ENCODE assay signal across 22 cellular contexts in the genomic region with DNA sequence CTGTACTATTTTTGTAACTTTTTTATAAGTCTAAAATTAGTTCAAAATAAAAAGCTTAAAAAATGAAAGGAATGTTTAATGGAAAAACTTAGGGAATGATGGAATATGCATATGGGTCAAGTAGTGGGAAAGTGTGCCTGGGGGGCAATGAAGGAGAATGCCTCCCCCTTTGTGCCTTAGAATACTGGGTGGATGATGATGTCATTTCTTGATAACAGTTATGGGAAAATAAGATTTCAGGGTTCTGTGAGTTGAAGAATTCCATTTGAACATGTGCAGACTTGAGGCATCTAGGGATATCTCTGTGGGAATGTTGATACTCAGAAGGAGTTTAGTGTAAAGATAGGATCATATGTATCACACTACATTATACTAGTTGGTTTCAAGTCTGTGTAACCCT. TPM values are rescaled to one million over a fixed set of nuclear protein-coding genes. Genes with fewer than 3 reads are reported as not detected.
DNase-seq lines count a peak whose midpoint lies in the region; ATAC-seq and TF ChIP-seq lines count a peak whose summit lies in the region.
"Had no signal": no experiment of that assay in that cellular context is flagged by ENCODE, and none has a peak within 500 bp of the region (broad histone marks: within the 10 kb centered on the region; RNA-seq: fewer than 3 reads in every experiment).

No MANE protein-coding gene starts in this region.

- intact Hi-C loops in left cardiac atrium (cut with DNase I) = no loop called here

- peak overlapping the region; percentile 16 for H3K27ac Mint-ChIP-seq in osteocyte (ENCODE audit: unreplicated experiment)
- H3K27ac Mint-ChIP-seq: CD4-positive, alpha-beta T cell; HFFc6 had no signal

- H3K4me1 Mint-ChIP-seq in osteocyte (ENCODE audit: unreplicated experiment) = peaks cover 14% of the 10 kb centered on the region
- H3K4me1 Mint-ChIP-seq: IgD-negative memory B cell had no signal

- DNase-seq in EL = peak; percentile 9
- DNase-seq in amniotic epithelial cell (ENCODE audit: low read depth) = peak; percentile 33
- DNase-seq in osteocyte (ENCODE audit: extremely low spot score, unreplicated experiment) = no peak
- no peak for DNase-seq in HCEC 1CT
- no peak for DNase-seq in left cardiac atrium
- DNase-seq: AML-193; CD4-positive, alpha-beta T cell; GM23248; H7; HFFc6; NCI-H1048; NCI-H1417 treated with DMSO at 0.1 percent for 48 hours; NCI-H1694 treated with DMSO at 0.1 percent for 48 hours; NCI-H2081; NCI-H2227 treated with DMSO at 0.1 percent for 48 hours; NCI-H510A; NCI-H69; SHP77 had no signal

- no peak for TF ChIP-seq CTCF in osteocyte (IDR thresholded peaks at IDR 0.05)

- H3K36me3 Mint-ChIP-seq in osteocyte (ENCODE audit: unreplicated experiment) = no peaks in the 10 kb centered on the region

- ATAC-seq in HG03196 (IDR thresholded peaks at IDR 0.05; ENCODE audit: unreplicated experiment) (no peak), left cardiac atrium (no peak)
- ATAC-seq: GM12878 had no signal

- no peaks in the 10 kb centered on the region for H3K9me3 Mint-ChIP-seq in osteocyte (ENCODE audit: unreplicated experiment)
- H3K9me3 Mint-ChIP-seq: CD4-positive, alpha-beta T cell; HFFc6 had no signal

- H3K27me3 Mint-ChIP-seq in osteocyte (ENCODE audit: unreplicated experiment) = peaks cover 54% of the 10 kb centered on the region

- H3K4me3 Mint-ChIP-seq in osteocyte (ENCODE audit: unreplicated experiment) = no peak overlapping the region
- H3K4me3 Mint-ChIP-seq: CD4-positive, alpha-beta T cell; HFFc6; IgD-negative memory B cell had no signal

RNA-seq across cellular contexts. Expression of gene WDR93, which starts 13.8 kb away (rescaled TPM):
- 0.19 TPM in 1 of 2 replicates, not detected in the other for total RNA-seq in osteocyte
- not detected for total RNA-seq in left cardiac atrium
- total RNA-seq: CD4-positive, alpha-beta T cell; GM12878; GM23248; H7; SK-MEL-5 had no signal

RNA-seq across cellular contexts. Expression of gene PEX11A, which starts 13.9 kb away (rescaled TPM):
- total RNA-seq in osteocyte (4.6 and 5.6 TPM in 2 replicates), left cardiac atrium (10 to 100 TPM; 11.1 to 18.3 TPM)

RNA-seq across cellular contexts. Expression of gene PLIN1, which starts 25.2 kb away (rescaled TPM):
- 0.70 and 0.84 TPM in 2 replicates for total RNA-seq in osteocyte
- total RNA-seq in left cardiac atrium = 100 to 1,000 TPM; 140 to 245 TPM
- total RNA-seq: GM23248, H7, HFFc6, SK-MEL-5 had no signal

RNA-seq across cellular contexts. Expression of gene MESP1, which starts 46.6 kb away (rescaled TPM):
- total RNA-seq in osteocyte (2.1 and 2.2 TPM in 2 replicates), left cardiac atrium (10 to 100 TPM in 1 of 2 donors, 1 to 10 TPM in 1; 4.7 to 10.5 TPM)
- total RNA-seq: GM23248 had no signal

RNA-seq across cellular contexts. Expression of gene KIF7, which starts 49.1 kb away (rescaled TPM):
- total RNA-seq in osteocyte (18.2 and 20.0 TPM in 2 replicates), left cardiac atrium (1 to 10 TPM; 2.4 to 4.8 TPM)

Comparison
In these comparisons a context has a peak if more than half of its experiments do, and no peak if none do; other contexts are left out.
1. DNase-seq: peak in EL (single experiment) and amniotic epithelial cell (single experiment); none in osteocyte (single experiment), HCEC 1CT (single experiment) and left cardiac atrium (single experiment).
2. RNA of gene PLIN1, which starts 25.2 kb away (total RNA-seq): 140 to 245 TPM in left cardiac atrium; 0.70 to 0.84 TPM in osteocyte; every median in the first group is over 10 times any median in the second.